8 cellular contexts compared by ENCODE assay signal in the genomic region with DNA sequence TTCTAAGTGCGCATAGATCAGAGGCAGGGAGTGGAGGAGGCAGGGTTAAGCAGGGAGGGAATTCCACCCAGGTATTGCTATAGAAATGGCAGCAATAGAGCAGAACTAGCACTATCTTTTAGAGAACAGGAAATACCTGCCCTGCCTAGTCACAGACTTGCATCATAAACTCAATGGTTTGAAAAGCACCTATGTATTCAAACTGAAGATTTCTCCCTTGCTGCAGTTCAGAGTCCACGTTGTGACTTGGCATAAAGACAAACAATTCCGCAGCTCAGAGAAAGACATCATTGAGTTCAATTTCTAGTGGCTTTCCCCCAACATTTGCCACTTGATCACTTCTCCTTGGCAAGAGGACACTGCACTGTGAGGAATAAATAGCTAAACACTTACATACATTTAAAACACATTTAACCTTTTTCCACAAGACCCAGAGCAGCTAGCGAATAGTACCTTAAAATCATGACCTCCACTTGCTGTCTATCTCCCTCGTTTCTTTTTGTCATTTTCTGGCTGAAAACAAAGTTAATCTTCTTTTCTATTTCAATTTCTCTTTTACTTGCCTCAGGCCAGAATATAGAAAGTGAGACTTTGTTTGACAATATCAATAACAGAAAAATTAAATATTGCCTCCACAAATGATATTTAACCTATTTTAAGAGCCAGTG. TPM values are rescaled to one million over a fixed set of nuclear protein-coding genes. Genes with fewer than 3 reads are reported as not detected.
DNase-seq lines count a peak whose midpoint lies in the region; ATAC-seq, FAIRE-seq and TF ChIP-seq lines count a peak whose summit lies in the region.

No MANE protein-coding gene starts in this region.

- no peak overlapping the region for H3K9ac ChIP-seq in SK-N-SH

- peaks cover 0 to 4% of the 10 kb centered on the region in 2 experiments for H3K36me3 ChIP-seq in SK-N-SH (replicated peaks in 1 of 2; ENCODE audit: control insufficient read depth in 1 of 2, insufficient read depth in 2 of 2, low read length in 1 of 2)
- no peaks in the 10 kb centered on the region for H3K36me3 ChIP-seq in bronchial epithelial cell (ENCODE audit: control insufficient read depth, insufficient read depth, low read length)
- no peaks in the 10 kb centered on the region for H3K36me3 ChIP-seq in pancreas
- no peaks in the 10 kb centered on the region for H3K36me3 ChIP-seq in esophagus muscularis mucosa

- H3K27ac ChIP-seq in SK-N-SH (ENCODE audit: low read depth in 2 of 2, low read length in 1 of 2): no peak overlapping the region
- H3K27ac ChIP-seq in pancreas: peak overlapping the region in 2 of 4 donors; percentile 58 to 73
- no peak overlapping the region for H3K27ac ChIP-seq in esophagus muscularis mucosa (replicated peaks in 1 of 4)

- H3K9me3 ChIP-seq in SK-N-SH (no peaks in the 10 kb centered on the region), pancreas (no peaks in the 10 kb centered on the region), esophagus muscularis mucosa (no peaks in the 10 kb centered on the region)

- H3K4me3 Mint-ChIP-seq in CD14-positive monocyte: no peak overlapping the region

- TF ChIP-seq EP300 in SK-N-SH (IDR thresholded peaks at IDR 0.05; ENCODE audit: borderline replicate concordance in 1 of 2, low read depth in 1 of 2, low read length in 1 of 2) (no peak), esophagus muscularis mucosa (IDR thresholded peaks at IDR 0.05) (no peak)

- H3K9me3 Mint-ChIP-seq in CD14-positive monocyte: no peaks in the 10 kb centered on the region

- no peaks in the 10 kb centered on the region for H3K4me1 Mint-ChIP-seq in CD14-positive monocyte

- ATAC-seq in SK-N-SH treated with all-trans-retinoic acid at 6 μM for 48 hours (no peak), HG03354 (IDR thresholded peaks at IDR 0.05; ENCODE audit: poor library complexity, severe bottlenecking, unreplicated experiment) (peak; percentile 82), pancreas (peak; percentile 93 to 98 (median 96))

- H3K4me3 ChIP-seq in SK-N-SH (ENCODE audit: low read depth in 2 of 2, low read length in 1 of 2) (no peak overlapping the region), bronchial epithelial cell (ENCODE audit: low read depth, low read length) (no peak overlapping the region), pancreas (peak overlapping the region in 1 of 4 donors; percentile 1), esophagus muscularis mucosa (no peak overlapping the region)

- intact Hi-C loops in pancreas (cut with DNase I) (no loop called here), CD14-positive monocyte (cut with micrococcal nuclease) (no loop called here), esophagus muscularis mucosa (cut with DNase I) (no loop called here)

- no peak for TF ChIP-seq CTCF in SK-N-SH (IDR thresholded peaks at IDR 0.05)
- TF ChIP-seq CTCF in bronchial epithelial cell (IDR thresholded peaks at IDR 0.05; ENCODE audit: insufficient read depth, low read length, severe bottlenecking): no peak
- no peak for TF ChIP-seq CTCF in pancreas (IDR thresholded peaks at IDR 0.05)
- no peak for TF ChIP-seq CTCF in CD14-positive monocyte (IDR thresholded peaks at IDR 0.05)
- no peak for TF ChIP-seq CTCF in esophagus muscularis mucosa (IDR thresholded peaks at IDR 0.05)

- peak overlapping the region; percentile 20; the same call in 1 of the 2 replicates for H2AFZ ChIP-seq in SK-N-SH (ENCODE audit: low read depth)

- 79% methylated on average over 5 of the region's 5 CpGs for WGBS in SK-N-SH (ENCODE audit: low lambda C conversion rate)
- whole genome bisulfite sequencing in pancreas, 2 donors: 8 to 10% methylated on average over 5 of the region's 5 CpGs
- WGBS in esophagus muscularis mucosa: 62% methylated on average over 5 of the region's 5 CpGs

- FAIRE-seq in bronchial epithelial cell (lab: Jason Lieb, UNC) (peak; percentile 50), pancreas (lab: Jason Lieb, UNC) (peak; percentile 39)

- H3K27me3 Mint-ChIP-seq in CD14-positive monocyte (ENCODE audit: low read depth in 3 of 3): peaks cover 0 to 3% (median 0%) of the 10 kb centered on the region in 3 donors

- POLR2A ChIA-PET in SK-N-SH (lab: Yijun Ruan, JAX): no interaction called here

- H3K27ac Mint-ChIP-seq in CD14-positive monocyte: no peak overlapping the region

- H3K4me1 ChIP-seq in SK-N-SH (ENCODE audit: control insufficient read depth in 1 of 2, insufficient read depth in 2 of 2, low read depth in 1 of 2, low read length in 1 of 2): no peaks in the 10 kb centered on the region; a peak in 1 of 4 replicates
- peaks cover 3 to 13% (median 13%) of the 10 kb centered on the region in 3 donors for H3K4me1 ChIP-seq in pancreas
- H3K4me1 ChIP-seq in esophagus muscularis mucosa: peaks cover 0 to 5% (median 0%) of the 10 kb centered on the region in 4 donors

- no peak overlapping the region for H3K4me2 ChIP-seq in SK-N-SH

- H3K27me3 ChIP-seq in SK-N-SH (ENCODE audit: insufficient read depth): no peaks in the 10 kb centered on the region
- no peaks in the 10 kb centered on the region for H3K27me3 ChIP-seq in bronchial epithelial cell (ENCODE audit: control insufficient read depth, insufficient read depth, low read length)
- H3K27me3 ChIP-seq in pancreas: no peaks in the 10 kb centered on the region
- no peaks in the 10 kb centered on the region for H3K27me3 ChIP-seq in esophagus muscularis mucosa

- no peak for TF ChIP-seq POLR2A in esophagus muscularis mucosa (IDR thresholded peaks at IDR 0.05; ENCODE audit: low read depth)

- no peaks in the 10 kb centered on the region for H4K20me1 ChIP-seq in SK-N-SH (ENCODE audit: insufficient read depth)

- DNase-seq in SK-N-SH (no peak), bronchial epithelial cell (ENCODE audit: low read depth) (peak; percentile 98), pancreas (peak in 3 of 6 donors; percentile 51 to 56 (median 51)), CD14-positive monocyte (ENCODE audit: low spot score) (no peak), EL (no peak), esophagus muscularis mucosa (ENCODE audit: extremely low spot score) (no peak)

- H3K36me3 Mint-ChIP-seq in CD14-positive monocyte: no peaks in the 10 kb centered on the region

- H3K9me2 ChIP-seq in SK-N-SH: no peaks in the 10 kb centered on the region

- no peak for TF ChIP-seq RAD21 in SK-N-SH (IDR thresholded peaks at IDR 0.05; ENCODE audit: low read length)

- no peaks in the 10 kb centered on the region for H3F3A ChIP-seq in SK-N-SH (replicated peaks; ENCODE audit: insufficient read depth)

- CTCF ChIA-PET in SK-N-SH (lab: Yijun Ruan, JAX): no interaction called here

- no peaks in the 10 kb centered on the region for H3K79me2 ChIP-seq in SK-N-SH (ENCODE audit: insufficient read depth)

TF ChIP-seq in SK-N-SH, 30 proteins besides CTCF, POLR2A, EP300 and RAD21 (continues in another document):
- no peak for TF ChIP-seq TEAD4 (IDR thresholded peaks at IDR 0.05; ENCODE audit: borderline replicate concordance, insufficient read depth)

TF ChIP-seq in SK-N-SH treated with all-trans-retinoic acid at 6 μM for 48 hours, 23 proteins besides CTCF, POLR2A, EP300 and RAD21:
- TF ChIP-seq ZNF70 (CRISPR knock-in tag; IDR thresholded peaks at IDR 0.05) (no peak), RARB (CRISPR knock-in tag; IDR thresholded peaks at IDR 0.05) (no peak), GLIS3 (CRISPR knock-in tag; IDR thresholded peaks at IDR 0.05) (no peak), BACH2 (CRISPR knock-in tag; IDR thresholded peaks at IDR 0.05; ENCODE audit: borderline replicate concordance) (no peak), TCF4 (CRISPR knock-in tag; IDR thresholded peaks at IDR 0.05; ENCODE audit: borderline replicate concordance) (no peak), ZNF565 (CRISPR knock-in tag; conservative IDR thresholded peaks at IDR 0.05; ENCODE audit: low read depth) (no peak), SNAI2 (CRISPR knock-in tag; IDR thresholded peaks at IDR 0.05) (no peak), ARNTL (CRISPR knock-in tag; IDR thresholded peaks at IDR 0.05; ENCODE audit: borderline replicate concordance, low read depth) (no peak), ZFP3 (CRISPR knock-in tag; IDR thresholded peaks at IDR 0.05) (no peak), ZNF8 (CRISPR knock-in tag; IDR thresholded peaks at IDR 0.05) (no peak), TOX (CRISPR knock-in tag; IDR thresholded peaks at IDR 0.05; ENCODE audit: borderline replicate concordance) (no peak)
- TF ChIP-seq, protein P1, sequence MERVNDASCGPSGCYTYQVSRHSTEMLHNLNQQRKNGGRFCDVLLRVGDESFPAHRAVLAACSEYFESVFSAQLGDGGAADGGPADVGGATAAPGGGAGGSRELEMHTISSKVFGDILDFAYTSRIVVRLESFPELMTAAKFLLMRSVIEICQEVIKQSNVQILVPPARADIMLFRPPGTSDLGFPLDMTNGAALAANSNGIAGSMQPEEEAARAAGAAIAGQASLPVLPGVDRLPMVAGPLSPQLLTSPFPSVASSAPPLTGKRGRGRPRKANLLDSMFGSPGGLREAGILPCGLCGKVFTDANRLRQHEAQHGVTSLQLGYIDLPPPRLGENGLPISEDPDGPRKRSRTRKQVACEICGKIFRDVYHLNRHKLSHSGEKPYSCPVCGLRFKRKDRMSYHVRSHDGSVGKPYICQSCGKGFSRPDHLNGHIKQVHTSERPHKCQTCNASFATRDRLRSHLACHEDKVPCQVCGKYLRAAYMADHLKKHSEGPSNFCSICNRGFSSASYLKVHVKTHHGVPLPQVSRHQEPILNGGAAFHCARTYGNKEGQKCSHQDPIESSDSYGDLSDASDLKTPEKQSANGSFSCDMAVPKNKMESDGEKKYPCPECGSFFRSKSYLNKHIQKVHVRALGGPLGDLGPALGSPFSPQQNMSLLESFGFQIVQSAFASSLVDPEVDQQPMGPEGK (CRISPR knock-in tag; IDR thresholded peaks at IDR 0.05; ENCODE audit: borderline replicate concordance): no peak
- TF ChIP-seq, protein P2, sequence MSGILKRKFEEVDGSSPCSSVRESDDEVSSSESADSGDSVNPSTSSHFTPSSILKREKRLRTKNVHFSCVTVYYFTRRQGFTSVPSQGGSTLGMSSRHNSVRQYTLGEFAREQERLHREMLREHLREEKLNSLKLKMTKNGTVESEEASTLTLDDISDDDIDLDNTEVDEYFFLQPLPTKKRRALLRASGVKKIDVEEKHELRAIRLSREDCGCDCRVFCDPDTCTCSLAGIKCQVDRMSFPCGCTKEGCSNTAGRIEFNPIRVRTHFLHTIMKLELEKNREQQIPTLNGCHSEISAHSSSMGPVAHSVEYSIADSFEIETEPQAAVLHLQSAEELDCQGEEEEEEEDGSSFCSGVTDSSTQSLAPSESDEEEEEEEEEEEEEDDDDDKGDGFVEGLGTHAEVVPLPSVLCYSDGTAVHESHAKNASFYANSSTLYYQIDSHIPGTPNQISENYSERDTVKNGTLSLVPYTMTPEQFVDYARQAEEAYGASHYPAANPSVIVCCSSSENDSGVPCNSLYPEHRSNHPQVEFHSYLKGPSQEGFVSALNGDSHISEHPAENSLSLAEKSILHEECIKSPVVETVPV (CRISPR knock-in tag; IDR thresholded peaks at IDR 0.05): no peak
TF ChIP-seq in SK-N-SH treated with all-trans-retinoic acid at 6 μM for 48 hours: peak in this region for 0.

RNA-seq across cellular contexts. Expression of a gene that starts 42.4 kb away (rescaled TPM):
- polyA plus RNA-seq in SK-N-SH (2012; rRNA removed) (3.1 and 4.4 TPM in 2 replicates), pancreas (under 1 TPM; 0.42 to 0.47 TPM), CD14-positive monocyte (under 1 TPM in 1 of 2 donors, not detected in 1; 0.02 TPM)
- 4.3 and 5.1 TPM in 2 replicates for polyA plus RNA-seq in SK-N-SH (2012; cell fraction: cytosol; rRNA removed)
- 2.7 and 6.2 TPM in 2 replicates for polyA plus RNA-seq in SK-N-SH (2012; cell fraction: nucleus; rRNA removed)
- total RNA-seq in bronchial epithelial cell (126 and 129 TPM in 2 replicates), pancreas (1 to 10 TPM in 5 of 6 donors, under 1 TPM in 1; 1.00 to 9.1 (median 1.5) TPM), esophagus muscularis mucosa (under 1 TPM; 0.19 to 0.83 (median 0.31) TPM)

Comparison
In these comparisons a context has a peak if more than half of its experiments do, and no peak if none do; other contexts are left out.
1. RNA of a gene that starts 42.4 kb away (total RNA-seq): 126 to 129 TPM in bronchial epithelial cell; 1.00 to 9.1 TPM in pancreas and 0.19 to 0.83 TPM in esophagus muscularis mucosa; every median in the first group is over 10 times any median in the second.